Comparison of ENCODE assay signal across 32 cellular contexts in genomic region chr7:30706316-30706715, GRCh38. TPM values are rescaled to one million over a fixed set of nuclear protein-coding genes. Genes with fewer than 3 reads are reported as not detected.
"Had no signal": no experiment of that assay in that cellular context is flagged by ENCODE, and none has a peak within 500 bp of the region (broad histone marks: within the 10 kb centered on the region; RNA-seq: fewer than 3 reads in every experiment).

No MANE protein-coding gene starts in this region.

- H3K27me3 Mint-ChIP-seq: natural killer cell treated with Interleukin-12 subunit alpha and Interleukin-12 subunit beta and Interleukin-15 and Interleukin-18, amount 100 ng/mL, for 72 hours had no signal

- H3K9me3 Mint-ChIP-seq: mesothelial cell of epicardium; natural killer cell treated with Interleukin-12 subunit alpha and Interleukin-12 subunit beta and Interleukin-15 and Interleukin-18, amount 100 ng/mL, for 72 hours; neural crest cell; stimulated activated memory B cell treated with anti-CD40 and anti-IgM and Interleukin-4, amounts not matched to agents 10 μg/mL and 1 μg/mL and 100 μg/mL, for 72 hours; type B pancreatic cell had no signal

- H3K4me1 Mint-ChIP-seq: memory B cell; mesothelial cell of epicardium; naive B cell; stimulated activated memory B cell treated with anti-CD40 and anti-IgM and Interleukin-4, amounts not matched to agents 10 μg/mL and 1 μg/mL and 100 μg/mL, for 72 hours had no signal

- FAIRE-seq: colon, islet of Langerhans had no signal

- H3K27ac Mint-ChIP-seq: memory B cell; mesothelial cell of epicardium; naive B cell; natural killer cell treated with Interleukin-12 subunit alpha and Interleukin-12 subunit beta and Interleukin-15 and Interleukin-18, amount 100 ng/mL, for 72 hours; stimulated activated memory B cell treated with anti-CD40 and anti-IgM and Interleukin-4, amounts not matched to agents 10 μg/mL and 1 μg/mL and 100 μg/mL, for 72 hours; type B pancreatic cell had no signal

- H3K27me3 ChIP-seq: gastrocnemius medialis, heart left ventricle, hepatocyte, sigmoid colon, testis had no signal

- H2AFZ ChIP-seq: hepatocyte had no signal

- ATAC-seq: esophagus mucosa; mucosa of descending colon; natural killer cell treated with Interleukin-12 subunit alpha and Interleukin-12 subunit beta and Interleukin-15 and Interleukin-18, amount 100 ng/mL, for 72 hours; stimulated activated memory B cell treated with anti-CD40 and anti-IgM and Interleukin-4, amounts not matched to agents 10 μg/mL and 1 μg/mL and 100 μg/mL, for 72 hours; stimulated activated naive CD8-positive, alpha-beta T cell treated with anti-CD3 and anti-CD28 coated beads, Interleukin-15, Interleukin-2, amounts not matched to agents 100 U/mL and 50 U/mL, for 24 hours had no signal

- H3K4me3 Mint-ChIP-seq: memory B cell; mesothelial cell of epicardium; naive B cell; natural killer cell treated with Interleukin-12 subunit alpha and Interleukin-12 subunit beta and Interleukin-15 and Interleukin-18, amount 100 ng/mL, for 72 hours; neural crest cell; stimulated activated memory B cell treated with anti-CD40 and anti-IgM and Interleukin-4, amounts not matched to agents 10 μg/mL and 1 μg/mL and 100 μg/mL, for 72 hours; type B pancreatic cell had no signal

- H3K36me3 ChIP-seq: gastrocnemius medialis, heart left ventricle, sigmoid colon, tibial artery had no signal

- H3K36me3 Mint-ChIP-seq: memory B cell; mesothelial cell of epicardium; naive B cell; natural killer cell treated with Interleukin-12 subunit alpha and Interleukin-12 subunit beta and Interleukin-15 and Interleukin-18, amount 100 ng/mL, for 72 hours; stimulated activated memory B cell treated with anti-CD40 and anti-IgM and Interleukin-4, amounts not matched to agents 10 μg/mL and 1 μg/mL and 100 μg/mL, for 72 hours; type B pancreatic cell had no signal

- H3K9me3 ChIP-seq: gastrocnemius medialis, heart left ventricle, mucosa of descending colon, psoas muscle, sigmoid colon, testis, tibial artery had no signal

- H3K27ac ChIP-seq: dorsolateral prefrontal cortex, epithelial cell of prostate, hepatocyte, sigmoid colon, testis, tibial artery had no signal

- H3K4me1 ChIP-seq: sigmoid colon, testis had no signal

- DNase-seq: dorsolateral prefrontal cortex; effector CD4-positive, alpha-beta T cell; foreskin fibroblast; heart left ventricle; kidney glomerular epithelial cell; mucosa of descending colon; naive B cell; psoas muscle; right cardiac atrium; sigmoid colon; stimulated activated CD4-positive, alpha-beta T cell treated with anti-CD3 and anti-CD28 coated beads, Interleukin-4, amount 100 ng/mL, for 4 hours; stimulated activated naive CD8-positive, alpha-beta T cell treated with anti-CD3 and anti-CD28 coated beads, Interleukin-15, Interleukin-2, amounts not matched to agents 100 U/mL and 50 U/mL, for 24 hours; substantia nigra; testis; tibial artery had no signal

- H3K79me2 ChIP-seq: hepatocyte had no signal

- H3K4me3 ChIP-seq: dorsolateral prefrontal cortex, gastrocnemius medialis, heart left ventricle, hepatocyte, lung, mucosa of descending colon, psoas muscle, sigmoid colon, testis, tibial artery had no signal

- H3K4me2 ChIP-seq: hepatocyte had no signal

RNA-seq across cellular contexts. Expression of gene CRHR2, which starts 24.1 kb away (rescaled TPM):
- total RNA-seq: esophagus mucosa; glomerular endothelial cell; hepatocyte; liver; mesothelial cell of epicardium; mucosa of descending colon; natural killer cell treated with Interleukin-12 subunit alpha and Interleukin-12 subunit beta and Interleukin-15 and Interleukin-18, amount 100 ng/mL, for 72 hours; neural crest cell; osteocyte; renal cortical epithelial cell; sigmoid colon had no signal

RNA-seq across cellular contexts. Expression of gene INMT, which starts 45.6 kb away (rescaled TPM):
- total RNA-seq: renal cortical epithelial cell had no signal
